In genomic region chr11:22681281-22681812, GRCh38 we compare ENCODE assay signal across 19 cellular contexts. TPM values are rescaled to one million over a fixed set of nuclear protein-coding genes. Genes with fewer than 3 reads are reported as not detected.
DNase-seq lines count a peak whose midpoint lies in the region; ATAC-seq and TF ChIP-seq lines count a peak whose summit lies in the region.
"Had no signal": no experiment of that assay in that cellular context is flagged by ENCODE, and none has a peak within 500 bp of the region (broad histone marks: within the 10 kb centered on the region; RNA-seq: fewer than 3 reads in every experiment).

No MANE protein-coding gene starts in this region.

- no peak for TF ChIP-seq POLR2A in body of pancreas (IDR thresholded peaks at IDR 0.05)

- intact Hi-C loops in body of pancreas (cut with DNase I), result no loop called here

- no peaks in the 10 kb centered on the region for H3K36me3 ChIP-seq in body of pancreas (replicated peaks in 1 of 2; ENCODE audit: insufficient read depth in 1 of 2, low read depth in 2 of 2)
- H3K36me3 ChIP-seq: neural progenitor cell, vagina had no signal

- no peak overlapping the region for H3K4me3 ChIP-seq in body of pancreas
- H3K4me3 ChIP-seq: neural progenitor cell, vagina had no signal

- H3K27me3 ChIP-seq in body of pancreas, result no peaks in the 10 kb centered on the region
- H3K27me3 ChIP-seq: neural progenitor cell, vagina had no signal

- ATAC-seq in GM18861 (IDR thresholded peaks at IDR 0.05; ENCODE audit: unreplicated experiment), result peak; percentile 53
- peak; percentile 64 for ATAC-seq in GM21515 (IDR thresholded peaks at IDR 0.05; ENCODE audit: unreplicated experiment)
- ATAC-seq in HG03108 (IDR thresholded peaks at IDR 0.05; ENCODE audit: unreplicated experiment), result peak; percentile 42
- no peak for ATAC-seq in body of pancreas

- TF ChIP-seq CTCF in body of pancreas (IDR thresholded peaks at IDR 0.05) (no peak), GM13976 (IDR thresholded peaks at IDR 0.05; ENCODE audit: borderline replicate concordance, control extremely low read depth, extremely low read depth, insufficient read depth, missing control alignments) (no peak)

- no peak for DNase-seq in body of pancreas
- DNase-seq in substantia nigra (lab: John Stamatoyannopoulos, UW), result no peak
- no peak for DNase-seq in NCI-H2171 treated with DMSO at 0.1 percent for 48 hours (lab: John Stamatoyannopoulos, UW)
- no peak for DNase-seq in HuH-7.5 (ENCODE audit: low spot score)
- DNase-seq in GM13976 (ENCODE audit: low spot score), result no peak
- DNase-seq: activated CD4-positive, alpha-beta T cell treated with anti-CD3 and anti-CD28 coated beads for 1 hour; activated naive CD4-positive, alpha-beta T cell treated with anti-CD3 and anti-CD28 coated beads, Interleukin-2, amount 10 ng/mL, durations not matched to agents 7 days and 5 days; Calu3; cortex of kidney; KBM-7; NCI-H2227 treated with DMSO at 0.1 percent for 48 hours; retina; SHP77 treated with DMSO at 0.1 percent for 48 hours had no signal

- 32 to 49% methylated on average over 4 of the region's 4 CpGs for WGBS in body of pancreas, 2 donors

- in situ Hi-C loops in GM13976 (cut with MboI; ENCODE audit: low sequenced_read_pairs, unreplicated experiment), result no loop called here

- peaks cover 0 to 4% (median 0%) of the 10 kb centered on the region in 3 donors for H3K9me3 ChIP-seq in body of pancreas
- H3K9me3 ChIP-seq: vagina had no signal

- H3K27ac ChIP-seq in body of pancreas (peak overlapping the region in 3 of 4 donors; percentile 9 to 48 (median 45)), substantia nigra (ENCODE audit: low read depth, low read length, poor library complexity, severe bottlenecking) (no peak overlapping the region)
- H3K27ac ChIP-seq: neural progenitor cell, vagina had no signal

- H3K4me1 ChIP-seq in body of pancreas, result peaks cover 29% of the 10 kb centered on the region
- H3K4me1 ChIP-seq: neural progenitor cell, vagina had no signal

RNA-seq across cellular contexts. Expression of gene GAS2, which starts 14.9 kb away (rescaled TPM):
- total RNA-seq in body of pancreas, result 10 to 100 TPM; 13.2 to 24.6 TPM
- total RNA-seq: G401 had no signal

RNA-seq across cellular contexts. Expression of gene FANCF, which starts 55.7 kb away (rescaled TPM):
- total RNA-seq in body of pancreas, result 10 to 100 TPM in 1 of 2 donors, 1 to 10 TPM in 1; 9.6 to 10.9 TPM
